ENCODE assay signal across 12 cellular contexts in genomic region chr20:33991498-33991897, GRCh38. TPM values are rescaled to one million over a fixed set of nuclear protein-coding genes. Genes with fewer than 3 reads are reported as not detected.
A peak's percentile ranks its signal among the peaks of the same experiment; 100 is the strongest.
DNase-seq lines count a peak whose midpoint lies in the region; ATAC-seq and TF ChIP-seq lines count a peak whose summit lies in the region.
"Had no signal": no experiment of that assay in that cellular context is flagged by ENCODE, and none has a peak within 500 bp of the region (broad histone marks: within the 10 kb centered on the region; RNA-seq: fewer than 3 reads in every experiment).

No MANE protein-coding gene starts in this region.

- 87% methylated on average over 6 of the region's 6 CpGs for WGBS in HUES64

- H3K9me3 ChIP-seq in HUES64 (ENCODE audit: insufficient read depth, low read depth, low read length): no peaks in the 10 kb centered on the region
- H3K9me3 ChIP-seq: spleen had no signal

- H3K36me3 ChIP-seq in HUES64 (ENCODE audit: insufficient read depth, low read length): no peaks in the 10 kb centered on the region
- H3K36me3 ChIP-seq: spleen had no signal

- no peaks in the 10 kb centered on the region for H3K27me3 Mint-ChIP-seq in Calu3 (ENCODE audit: unreplicated experiment)
- no peaks in the 10 kb centered on the region for H3K27me3 Mint-ChIP-seq in activated naive CD8-positive, alpha-beta T cell treated with anti-CD3 and anti-CD28 coated beads for 36 hours
- no peaks in the 10 kb centered on the region for H3K27me3 Mint-ChIP-seq in naive thymus-derived CD8-positive, alpha-beta T cell

- H3K27ac Mint-ChIP-seq in Calu3 (ENCODE audit: unreplicated experiment): no peak overlapping the region
- peak overlapping the region; percentile 54 for H3K27ac Mint-ChIP-seq in activated naive CD8-positive, alpha-beta T cell treated with anti-CD3 and anti-CD28 coated beads for 36 hours
- H3K27ac Mint-ChIP-seq in naive thymus-derived CD8-positive, alpha-beta T cell: peak overlapping the region in 8 of 10 donors; percentile 40 to 95 (median 58)

- H3K27ac ChIP-seq in HUES64 (ENCODE audit: low read depth, low read length): no peak overlapping the region
- H3K27ac ChIP-seq: GM23248 had no signal

- intact Hi-C loops in Calu3 (cut with micrococcal nuclease; ENCODE audit: unreplicated experiment): loop anchor here (5.0 kb wide), 1 partner anchor 194 kb away; no protein-coding TSS in a partner anchor

- H3K27me3 ChIP-seq in HUES64 (ENCODE audit: insufficient read depth, low read length): no peaks in the 10 kb centered on the region
- H3K27me3 ChIP-seq: spleen had no signal

- H3K9me3 Mint-ChIP-seq in Calu3 (ENCODE audit: low read depth, unreplicated experiment): no peaks in the 10 kb centered on the region
- H3K9me3 Mint-ChIP-seq in activated naive CD8-positive, alpha-beta T cell treated with anti-CD3 and anti-CD28 coated beads for 36 hours: no peaks in the 10 kb centered on the region
- peaks cover 0 to 4% (median 0%) of the 10 kb centered on the region in 9 donors for H3K9me3 Mint-ChIP-seq in naive thymus-derived CD8-positive, alpha-beta T cell

- DNase-seq in Calu3 (no peak), epidermal melanocyte (ENCODE audit: insufficient read length, low spot score) (no peak)
- no peak for DNase-seq in activated naive CD8-positive, alpha-beta T cell treated with anti-CD3 and anti-CD28 coated beads for 36 hours
- no peak for DNase-seq in naive thymus-derived CD8-positive, alpha-beta T cell
- DNase-seq: GM23248, head of caudate nucleus, NCI-H1092, NCI-H82, spleen had no signal

- peaks cover 26% of the 10 kb centered on the region for H3K4me1 Mint-ChIP-seq in Calu3 (ENCODE audit: low read depth, unreplicated experiment)
- peaks cover 36% of the 10 kb centered on the region for H3K4me1 Mint-ChIP-seq in activated naive CD8-positive, alpha-beta T cell treated with anti-CD3 and anti-CD28 coated beads for 36 hours
- H3K4me1 Mint-ChIP-seq in naive thymus-derived CD8-positive, alpha-beta T cell: peaks cover 12 to 52% (median 49%) of the 10 kb centered on the region in 4 donors

- peaks cover 54% of the 10 kb centered on the region for H3K36me3 Mint-ChIP-seq in Calu3 (ENCODE audit: insufficient read depth, unreplicated experiment)
- peaks cover 41% of the 10 kb centered on the region for H3K36me3 Mint-ChIP-seq in activated naive CD8-positive, alpha-beta T cell treated with anti-CD3 and anti-CD28 coated beads for 36 hours
- H3K36me3 Mint-ChIP-seq in naive thymus-derived CD8-positive, alpha-beta T cell: no peaks in the 10 kb centered on the region

- CTCF ChIA-PET in Calu3 (lab: Charles Lee): interaction anchor here (0.9 to 1.1 kb wide), 2 partner anchors 9 to 36 kb away, joined by 4 read pairs; no protein-coding TSS in a partner anchor

- no TSS peak for BruUV-seq in Calu3 (replicated peaks; lab: Mats Ljungman, UMichigan)

- peak overlapping the region; percentile 70 for H3K4me3 ChIP-seq in HUES64 (ENCODE audit: low read length)

- no peak for TF ChIP-seq CTCF in Calu3 (IDR thresholded peaks at IDR 0.05; ENCODE audit: unreplicated experiment)

- no peak overlapping the region for H3K9ac ChIP-seq in HUES64 (ENCODE audit: low read depth, low read length)

- POLR2A ChIA-PET in naive thymus-derived CD8-positive, alpha-beta T cell (lab: Charles Lee): interaction anchor here (1.0 kb wide), 1 partner anchor 20 kb away, joined by 7 read pairs; no protein-coding TSS in a partner anchor

- H3K4me3 Mint-ChIP-seq in Calu3 (ENCODE audit: low read depth, unreplicated experiment): peak overlapping the region; percentile 82
- peak overlapping the region; percentile 89 for H3K4me3 Mint-ChIP-seq in activated naive CD8-positive, alpha-beta T cell treated with anti-CD3 and anti-CD28 coated beads for 36 hours
- peak overlapping the region; percentile 96 to 100 (median 98) for H3K4me3 Mint-ChIP-seq in naive thymus-derived CD8-positive, alpha-beta T cell

- H3K4me1 ChIP-seq in HUES64 (ENCODE audit: insufficient read depth, low read length): peaks cover 19% of the 10 kb centered on the region

- no peak for ATAC-seq in naive thymus-derived CD8-positive, alpha-beta T cell
- ATAC-seq in GM21786 (IDR thresholded peaks at IDR 0.05; ENCODE audit: unreplicated experiment) (no peak), HG03045 (IDR thresholded peaks at IDR 0.05; ENCODE audit: unreplicated experiment) (no peak)

RNA-seq across cellular contexts. Expression of gene RALY, which starts 2.2 kb away (rescaled TPM):
- total RNA-seq in Calu3 (2022): 253 and 275 TPM in 2 replicates
- 126 TPM for polyA plus RNA-seq in HUES64 (2013, experiment 1 of 2)
- 132 TPM for polyA plus RNA-seq in HUES64 (2013, experiment 2 of 2)
- total RNA-seq in activated naive CD8-positive, alpha-beta T cell treated with anti-CD3 and anti-CD28 coated beads for 36 hours: 100 to 1,000 TPM; 147 to 148 TPM
- 100 to 1,000 TPM; 105 to 112 TPM for total RNA-seq in naive thymus-derived CD8-positive, alpha-beta T cell
- polyA plus RNA-seq in naive thymus-derived CD8-positive, alpha-beta T cell: 100 to 1,000 TPM; 175 to 211 (median 181) TPM
